ENCODE assay signal across 19 cellular contexts in genomic region chr10:558891-559766, GRCh38.
DNase-seq lines count a peak whose midpoint lies in the region; ATAC-seq and TF ChIP-seq lines count a peak whose summit lies in the region.
"Had no signal": no experiment of that assay in that cellular context is flagged by ENCODE, and none has a peak within 500 bp of the region (broad histone marks: within the 10 kb centered on the region; RNA-seq: fewer than 3 reads in every experiment).

No MANE protein-coding gene starts in this region.

- H2AFZ ChIP-seq in PC-3 (ENCODE audit: low read length) (no peak overlapping the region), neuronal stem cell (ENCODE audit: low read length) (no peak overlapping the region)
- H2AFZ ChIP-seq: GM23248, PC-9 had no signal

- peak overlapping the region; percentile 5 for H3K18ac ChIP-seq in neuronal stem cell (ENCODE audit: low read length)

- H3F3A ChIP-seq in PC-3 (ENCODE audit: low read length, unreplicated experiment) = no peaks in the 10 kb centered on the region

- no peaks in the 10 kb centered on the region for H3K79me2 ChIP-seq in PC-3 (ENCODE audit: low read length)

- H3K9me3 ChIP-seq in PC-3 (ENCODE audit: low read length) (no peaks in the 10 kb centered on the region), neuronal stem cell (replicated peaks in 1 of 2; ENCODE audit: control insufficient read depth in 2 of 2, insufficient read depth in 1 of 2, low read depth in 1 of 2, low read length in 2 of 2) (peaks cover 1 to 9% of the 10 kb centered on the region in 2 donors)

- peak; percentile 33 for ATAC-seq in PC-3
- ATAC-seq: GM12878, Right ventricle myocardium inferior, T-cell had no signal

- H3K27me3 ChIP-seq in PC-3 (ENCODE audit: low read length) (no peaks in the 10 kb centered on the region), neuronal stem cell (ENCODE audit: control insufficient read depth in 3 of 3, insufficient read depth in 3 of 3, low read depth in 1 of 3, low read length in 3 of 3) (no peaks in the 10 kb centered on the region)

- WGBS in neuronal stem cell (ENCODE audit: extremely low coverage in 2 of 2, insufficient read length in 2 of 2, insufficient replicate concordance in 1 of 2), 2 donors = no CpG with 5 or more reads among the region's 19 CpGs

- no peak overlapping the region for H2BK120ac ChIP-seq in neuronal stem cell (ENCODE audit: low read depth, low read length)

- H4K8ac ChIP-seq in neuronal stem cell (ENCODE audit: low read depth, low read length) = no peak overlapping the region

- H2BK15ac ChIP-seq in neuronal stem cell (ENCODE audit: low read length) = no peak overlapping the region

- POLR2A ChIA-PET in PC-3 (lab: Charles Lee; ENCODE audit: unreplicated experiment) = interaction anchor here (0.6 kb wide), 1 partner anchor 41 kb away, joined by 12 read pairs; no protein-coding TSS in a partner anchor

- H3K4me1 ChIP-seq in PC-3 (ENCODE audit: insufficient read depth, low read length) = peaks cover 8% of the 10 kb centered on the region; the same call in 1 of the 2 replicates
- H3K4me1 ChIP-seq in neuronal stem cell (ENCODE audit: control insufficient read depth in 2 of 2, insufficient read depth in 1 of 2, low read depth in 1 of 2, low read length in 2 of 2) = peaks cover 5 to 12% of the 10 kb centered on the region in 2 donors

- no peak overlapping the region for H3K9ac ChIP-seq in PC-3 (ENCODE audit: low read length)
- H3K9ac ChIP-seq in neuronal stem cell (ENCODE audit: low read depth, low read length, poor library complexity) = no peak overlapping the region
- H3K9ac ChIP-seq: GM23248, SK-N-SH had no signal

- BruUV-seq in PC-3 (replicated peaks; lab: Mats Ljungman, UMichigan) = no TSS peak

- intact Hi-C loops in PC-3 (cut with micrococcal nuclease) = no loop called here

- no peak overlapping the region for H2AK5ac ChIP-seq in neuronal stem cell (ENCODE audit: low read depth, low read length)

- H3K4me2 ChIP-seq in PC-3 (ENCODE audit: low read length) (no peak overlapping the region), neuronal stem cell (ENCODE audit: insufficient read depth, low read length, poor library complexity, severe bottlenecking) (no peak overlapping the region)
- H3K4me2 ChIP-seq: PC-9, SK-N-SH had no signal

- no peaks in the 10 kb centered on the region for H4K20me1 ChIP-seq in PC-3 (ENCODE audit: low read length)

- no peak overlapping the region for H4K91ac ChIP-seq in neuronal stem cell (ENCODE audit: low read depth, low read length, poor library complexity)

- H2BK5ac ChIP-seq in neuronal stem cell (ENCODE audit: low read length) = peak overlapping the region; percentile 54

- H3K4ac ChIP-seq in neuronal stem cell (ENCODE audit: low read length) = no peak overlapping the region

- CTCF ChIA-PET in PC-3 (lab: Charles Lee) = interaction anchor here (0.6 to 0.7 kb wide), 4 partner anchors 12 to 73 kb away, joined by 3 to 15 read pairs (median 8); no protein-coding TSS in a partner anchor

- DNase-seq in ELR (ENCODE audit: low read depth) (peak; percentile 8), PC-3 (no peak), neuronal stem cell (ENCODE audit: low spot score) (no peak), activated gamma-delta T cell treated with Interleukin-2 at 50 U/mL for 16 hours (no peak), amniotic stem cell (lab: John Stamatoyannopoulos, UW) (no peak), NCI-H748 treated with DMSO at 0.1 percent for 48 hours (lab: John Stamatoyannopoulos, UW) (no peak), NCI-H1930 (lab: John Stamatoyannopoulos, UW) (no peak)
- DNase-seq: COR-L47; GM23248; NCI-H1105; NCI-H1694; NCI-H345; NCI-H69; NK-92 treated with Interleukin-12 subunit alpha and Interleukin-12 subunit beta, amount 100 ng/mL, for 24 hours; PC-9; SK-N-SH; T-cell had no signal

- H3K23ac ChIP-seq in neuronal stem cell (ENCODE audit: low read depth, low read length, poor library complexity) = no peak overlapping the region

- H3K79me1 ChIP-seq in neuronal stem cell (ENCODE audit: low read depth, low read length) = peaks cover 11% of the 10 kb centered on the region

- no peak overlapping the region for H2BK12ac ChIP-seq in neuronal stem cell (ENCODE audit: low read length)

- H3K27ac ChIP-seq in PC-3 (ENCODE audit: low read length) (no peak overlapping the region), neuronal stem cell (replicated peaks; ENCODE audit: low read length) (no peak overlapping the region)
- H3K27ac ChIP-seq: GM23248, PC-9 had no signal

- H3K9me2 ChIP-seq in PC-3 (replicated peaks; ENCODE audit: low read length) = no peaks in the 10 kb centered on the region
- H3K9me2 ChIP-seq: SK-N-SH had no signal

- TF ChIP-seq CTCF in PC-3 (conservative IDR thresholded peaks at IDR 0.05; ENCODE audit: low read depth, low read length) = no peak

- no peak overlapping the region for H3K4me3 ChIP-seq in PC-3 (ENCODE audit: low read length)
- H3K4me3 ChIP-seq in neuronal stem cell (ENCODE audit: low read length in 2 of 2) = no peak overlapping the region
- H3K4me3 ChIP-seq: GM12878, GM23248, PC-9 had no signal

- no peaks in the 10 kb centered on the region for H3K36me3 ChIP-seq in PC-3 (ENCODE audit: low read depth, low read length)
- H3K36me3 ChIP-seq in neuronal stem cell (replicated peaks in 1 of 2; ENCODE audit: control insufficient read depth in 2 of 2, insufficient read depth in 2 of 2, low read length in 2 of 2) = no peaks in the 10 kb centered on the region

- H3K14ac ChIP-seq in neuronal stem cell (ENCODE audit: low read length) = no peak overlapping the region
